Comparison of ENCODE assay signal across 12 cellular contexts in the genomic region with DNA sequence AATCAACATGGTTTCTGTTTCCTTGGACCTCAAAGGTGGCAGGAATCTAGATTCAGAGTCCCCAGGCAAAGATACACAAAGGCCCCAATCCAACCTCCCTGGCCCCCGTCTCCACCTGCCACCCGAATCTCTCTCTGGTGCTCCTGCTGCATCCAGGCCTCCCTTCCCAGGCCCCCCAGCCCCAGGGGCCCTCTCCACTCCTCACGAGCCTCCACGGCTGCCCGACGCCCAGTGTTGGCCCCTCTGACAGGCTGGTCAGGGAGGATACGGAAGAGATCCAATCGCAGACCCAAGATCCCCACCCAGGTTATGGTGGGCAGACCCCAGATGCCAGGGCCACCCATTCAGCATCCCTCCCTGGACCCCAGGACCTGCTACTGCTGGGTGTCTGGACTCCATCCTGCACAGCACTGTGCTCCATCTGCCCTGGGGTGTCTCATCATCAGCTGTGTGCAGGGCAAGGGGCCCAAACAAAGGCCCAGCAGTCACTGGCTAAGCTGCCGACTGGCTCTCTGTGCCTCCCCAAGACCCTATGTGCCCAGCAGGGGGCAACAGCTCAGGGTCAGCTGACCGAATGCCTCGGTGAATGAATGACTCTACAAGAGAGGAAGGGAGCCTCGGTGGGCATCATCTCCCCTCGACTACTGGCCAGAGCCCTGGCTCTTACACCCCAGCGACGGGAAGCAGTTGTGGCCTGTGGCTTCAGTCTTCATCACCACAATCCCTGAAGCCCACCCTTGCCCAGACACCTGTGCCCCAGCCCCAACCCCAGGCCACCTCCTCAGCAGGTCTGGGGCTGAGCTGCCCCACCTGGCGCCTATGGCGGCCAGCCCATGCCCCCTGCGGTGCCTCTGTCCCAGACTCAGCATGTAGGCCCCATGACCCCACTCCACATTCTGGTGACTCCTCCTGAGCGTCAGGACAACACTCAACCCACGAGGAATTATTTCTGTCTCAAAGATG. TPM values are rescaled to one million over a fixed set of nuclear protein-coding genes. Genes with fewer than 3 reads are reported as not detected.
A peak's percentile ranks its signal among the peaks of the same experiment; 100 is the strongest.
DNase-seq lines count a peak whose midpoint lies in the region; ATAC-seq, FAIRE-seq and TF ChIP-seq lines count a peak whose summit lies in the region.
"Had no signal": no experiment of that assay in that cellular context is flagged by ENCODE, and none has a peak within 500 bp of the region (broad histone marks: within the 10 kb centered on the region; RNA-seq: fewer than 3 reads in every experiment).

No MANE protein-coding gene starts in this region.

- POLR2A ChIA-PET in GM12878 (lab: Charles Lee): no interaction called here
- POLR2A ChIA-PET in naive thymus-derived CD4-positive, alpha-beta T cell (lab: Charles Lee): interaction anchor here (0.6 kb wide), 1 partner anchor 117 kb away, joined by 4 read pairs; the partner anchor contains the start of gene IWS1

- H3K36me3 Mint-ChIP-seq in naive thymus-derived CD4-positive, alpha-beta T cell: peaks cover 0 to under 1% (median 0%) of the 10 kb centered on the region in 5 donors

- CTCF ChIA-PET in GM12878 (lab: Yijun Ruan, JAX): interaction anchor here (1.0 to 1.7 kb wide), 3 partner anchors 11 to 447 kb away, joined by 3 to 5 read pairs (median 3); no protein-coding TSS in a partner anchor
- CTCF ChIA-PET in naive thymus-derived CD4-positive, alpha-beta T cell (lab: Charles Lee): interaction anchor here (1.9 kb wide), 1 partner anchor 53 kb away, joined by 7 read pairs; no protein-coding TSS in a partner anchor

- BruUV-seq in GM12878 (replicated peaks; lab: Mats Ljungman, UMichigan): no TSS peak

- peak overlapping the region in 8 of 9 donors; percentile 78 to 96 (median 86) for H3K27ac Mint-ChIP-seq in naive thymus-derived CD4-positive, alpha-beta T cell
- H3K27ac Mint-ChIP-seq: activated naive CD4-positive, alpha-beta T cell treated with anti-CD3 and anti-CD28 coated beads for 36 hours; nephron progenitor cell had no signal

- TF ChIP-seq RAD21 in GM12878 (IDR thresholded peaks at IDR 0.05; ENCODE audit: insufficient read depth, low read depth, low read length): no peak

- peaks cover 0 to 56% (median 24%) of the 10 kb centered on the region in 9 donors for H3K36me3 ChIP-seq in heart left ventricle
- no peaks in the 10 kb centered on the region for H3K36me3 ChIP-seq in GM12878 (ENCODE audit: control insufficient read depth in 2 of 2, insufficient read depth in 2 of 2, low read length in 1 of 2)
- H3K36me3 ChIP-seq in naive thymus-derived CD4-positive, alpha-beta T cell (ENCODE audit: control insufficient read depth in 2 of 3, insufficient read depth in 3 of 3, low read length in 3 of 3): no peaks in the 10 kb centered on the region

- H3K9ac ChIP-seq in GM12878 (ENCODE audit: control insufficient read depth, insufficient read depth, low read length): no peak overlapping the region

- RAD21 ChIA-PET in GM12878 (lab: Charles Lee; ENCODE audit: unreplicated experiment): no interaction called here

- TF ChIP-seq CTCF in heart left ventricle (IDR thresholded peaks at IDR 0.05): peak in 5 of 12 donors; percentile 12 to 23 (median 15)
- no peak for TF ChIP-seq CTCF in GM12878 (IDR thresholded peaks at IDR 0.05 in 2 of 3, conservative IDR thresholded peaks at IDR 0.05 in 1 of 3; ENCODE audit: control insufficient read depth in 2 of 3, extremely low read depth in 1 of 3, insufficient read depth in 1 of 3, low read depth in 3 of 3, low read length in 3 of 3)
- no peak for TF ChIP-seq CTCF in D721Med (IDR thresholded peaks at IDR 0.05; ENCODE audit: insufficient read depth, missing control alignments)

- no peaks in the 10 kb centered on the region for H3K9me3 Mint-ChIP-seq in naive thymus-derived CD4-positive, alpha-beta T cell
- H3K9me3 Mint-ChIP-seq: activated naive CD4-positive, alpha-beta T cell treated with anti-CD3 and anti-CD28 coated beads for 36 hours; nephron progenitor cell had no signal

- H3K4me3 ChIP-seq in heart left ventricle: no peak overlapping the region
- H3K4me3 ChIP-seq in GM12878: no peak overlapping the region
- no peak overlapping the region for H3K4me3 ChIP-seq in naive thymus-derived CD4-positive, alpha-beta T cell (ENCODE audit: low read length)

- in situ Hi-C loops in GM12878 (cut with MboI): no loop called here

- H3K4me1 Mint-ChIP-seq in naive thymus-derived CD4-positive, alpha-beta T cell: peaks cover 16 to 72% (median 61%) of the 10 kb centered on the region in 7 donors

- no peak for ATAC-seq in heart left ventricle
- ATAC-seq in Right ventricle myocardium inferior: no peak
- peak; percentile 11; the same call in 1 of the 3 replicates for ATAC-seq in GM12878
- ATAC-seq in naive thymus-derived CD4-positive, alpha-beta T cell: no peak

- H3K27me3 ChIP-seq in heart left ventricle (no peaks in the 10 kb centered on the region), GM12878 (replicated peaks in 1 of 2; ENCODE audit: control insufficient read depth in 2 of 2, insufficient read depth in 2 of 2, low read length in 1 of 2) (no peaks in the 10 kb centered on the region)
- H3K27me3 ChIP-seq in naive thymus-derived CD4-positive, alpha-beta T cell (ENCODE audit: control insufficient read depth in 2 of 2, insufficient read depth in 2 of 2, low read length in 2 of 2): no peaks in the 10 kb centered on the region

- SMC1A ChIA-PET in GM12878 (lab: Charles Lee; ENCODE audit: uncharacterized antibody, unreplicated experiment): interaction anchor here (0.7 to 1.6 kb wide), 3 partner anchors 53 to 117 kb away, joined by 3 read pairs; partner anchors contain the start of gene IWS1

- WGBS in heart left ventricle, 4 donors: 85 to 88% (median 87%) methylated on average over 14 to 20 of the region's 20 CpGs
- WGBS in GM12878 (ENCODE audit: insufficient coverage, insufficient replicate concordance, low lambda C conversion rate, missing lambda C conversion rate): 61% methylated on average over 20 of the region's 20 CpGs

- H3K9me3 ChIP-seq in heart left ventricle (no peaks in the 10 kb centered on the region), GM12878 (replicated peaks; ENCODE audit: control insufficient read depth, insufficient read depth, low read length) (no peaks in the 10 kb centered on the region)
- no peaks in the 10 kb centered on the region for H3K9me3 ChIP-seq in naive thymus-derived CD4-positive, alpha-beta T cell (ENCODE audit: control insufficient read depth in 2 of 3, low read length in 3 of 3)

- DNase-seq in heart left ventricle (peak in 1 of 5 donors; percentile 51), Right ventricle myocardium inferior (ENCODE audit: missing footprints) (no peak), GM12878 (ENCODE audit: low read depth, low spot score) (no peak), urothelium cell line (ENCODE audit: low spot score) (no peak), retina (no peak), D721Med (ENCODE audit: insufficient read length, low spot score) (no peak)
- no peak for DNase-seq in naive thymus-derived CD4-positive, alpha-beta T cell
- DNase-seq in activated CD8-positive, alpha-beta memory T cell treated with anti-CD3 and anti-CD28 coated beads, Interleukin-2, amount 50 U/mL, for 4 hours: no peak
- DNase-seq: activated naive CD4-positive, alpha-beta T cell treated with anti-CD3 and anti-CD28 coated beads for 36 hours; nephron progenitor cell had no signal

- intact Hi-C loops in heart left ventricle (cut with DNase I) (loop anchor here in 1 of 10 donors (10.0 kb wide), 1 partner anchor 51 kb away; no protein-coding TSS in a partner anchor), Right ventricle myocardium inferior (cut with DNase I) (no loop called here), GM12878 (cut with micrococcal nuclease; ENCODE audit: unreplicated experiment) (no loop called here)
- intact Hi-C loops in naive thymus-derived CD4-positive, alpha-beta T cell (cut with micrococcal nuclease): loop anchor here in 1 of 2 donors (5.0 kb wide), 1 partner anchor 58 kb away; the partner anchor contains the start of gene SFT2D3

- no peak for FAIRE-seq in GM12878 (lab: Jason Lieb, UNC)
- peak; percentile 42 for FAIRE-seq in urothelium cell line (lab: Jason Lieb, UNC)
- FAIRE-seq in D721Med (lab: Jason Lieb, UNC): no peak
- FAIRE-seq: keratinocyte had no signal

- peak overlapping the region in 2 of 10 donors; percentile 39 to 58 for H3K4me3 Mint-ChIP-seq in naive thymus-derived CD4-positive, alpha-beta T cell
- H3K4me3 Mint-ChIP-seq: activated naive CD4-positive, alpha-beta T cell treated with anti-CD3 and anti-CD28 coated beads for 36 hours; nephron progenitor cell had no signal

- H3K27me3 Mint-ChIP-seq in naive thymus-derived CD4-positive, alpha-beta T cell: no peaks in the 10 kb centered on the region

- H3K27ac ChIP-seq in heart left ventricle (peak overlapping the region in 9 of 12 donors; percentile 58 to 92 (median 74)), GM12878 (ENCODE audit: control insufficient read depth, insufficient read depth) (no peak overlapping the region)
- no peak overlapping the region for H3K27ac ChIP-seq in naive thymus-derived CD4-positive, alpha-beta T cell (ENCODE audit: low read depth, low read length)

- H4K20me1 ChIP-seq in GM12878 (ENCODE audit: control insufficient read depth, insufficient read depth): no peaks in the 10 kb centered on the region

- TF ChIP-seq EP300 in GM12878 (IDR thresholded peaks at IDR 0.05; ENCODE audit: borderline replicate concordance in 1 of 2, control insufficient read depth in 1 of 2, low read depth in 2 of 2, low read length in 2 of 2): no peak

- no peak overlapping the region for H2AFZ ChIP-seq in GM12878 (ENCODE audit: control insufficient read depth, low read depth, low read length)

- H3K79me2 ChIP-seq in GM12878 (ENCODE audit: control insufficient read depth, insufficient read depth, low read length): no peaks in the 10 kb centered on the region

- peaks cover 8 to 78% (median 59%) of the 10 kb centered on the region in 12 donors for H3K4me1 ChIP-seq in heart left ventricle
- H3K4me1 ChIP-seq in GM12878 (ENCODE audit: control insufficient read depth, insufficient read depth, low read length): no peaks in the 10 kb centered on the region
- H3K4me1 ChIP-seq in naive thymus-derived CD4-positive, alpha-beta T cell (ENCODE audit: control insufficient read depth in 2 of 2, insufficient read depth in 2 of 2, low read length in 2 of 2): peaks cover 3 to 42% of the 10 kb centered on the region in 2 donors

- no peak overlapping the region for H3K4me2 ChIP-seq in GM12878 (ENCODE audit: control insufficient read depth, insufficient read depth)

- TF ChIP-seq POLR2A in heart left ventricle (IDR thresholded peaks at IDR 0.05) (no peak), GM12878 (IDR thresholded peaks at IDR 0.05; ENCODE audit: low read depth, low read length) (no peak)

RNA-seq across cellular contexts. Expression of gene GPR17, which starts 2.0 kb away (rescaled TPM):
- total RNA-seq in heart left ventricle (under 1 TPM in 6 of 9 donors, not detected in 3; 0.10 to 0.36 (median 0.24) TPM), Right ventricle myocardium inferior (0.16 TPM), GM12878 (2014; rRNA removed) (not detected in 2 replicates), GM12878 (2014; rRNA removed; fragmentation: Illumina TruSeq; extraction: Trizol) (not detected in 2 replicates), GM12878 (2021) (not detected in 2 replicates)
- polyA plus RNA-seq in heart left ventricle (1 to 10 TPM in 1 of 2 donors, under 1 TPM in 1; 0.26 to 8.0 TPM), GM12878 (2011; rRNA removed) (not detected in 2 replicates), GM12878 (2014; fragmentation: Illumina TruSeq; extraction: Trizol) (not detected in 2 replicates), GM12878 (2014; fragmentation: Nextera tagmentation; extraction: Ambion mirVana) (not detected), GM12878 (2014; rRNA removed) (not detected in 2 replicates), GM12878 (2016; fragmentation: Nextera tagmentation; extraction: Ambion mirVana) (not detected)
- not detected in 2 replicates for total RNA-seq in GM12878 (2013; cell fraction: nucleolus; rRNA removed)
- polyA plus RNA-seq in GM12878 (2011; ENCODE audit: low read depth): not detected
- not detected in 2 replicates for polyA plus RNA-seq in GM12878 (2011; cell fraction: cytosol; rRNA removed)
- polyA plus RNA-seq in GM12878 (2011; cell fraction: nucleus; rRNA removed): not detected in 2 replicates
- polyA plus RNA-seq in GM12878 (2012): not detected in 2 replicates
- not detected in 2 replicates for polyA minus RNA-seq in GM12878 (2011; rRNA and poly(A)+ RNA removed)
- not detected in 2 replicates for polyA minus RNA-seq in GM12878 (2011; cell fraction: cytosol; rRNA and poly(A)+ RNA removed)
- polyA minus RNA-seq in GM12878 (2011; cell fraction: nucleus; rRNA and poly(A)+ RNA removed): not detected in 2 replicates
- total RNA-seq in naive thymus-derived CD4-positive, alpha-beta T cell: not detected
- polyA plus RNA-seq in naive thymus-derived CD4-positive, alpha-beta T cell: not detected
- total RNA-seq: activated naive CD4-positive, alpha-beta T cell treated with anti-CD3 and anti-CD28 coated beads for 36 hours; T-helper 1 cell treated with Interleukin-12 subunit alpha and Interleukin-12 subunit beta and Interleukin-4 antibody, amounts not matched to agents 30 ng/mL and 1 ng/mL, for 36 hours had no signal
- polyA plus RNA-seq: keratinocyte had no signal

RNA-seq across cellular contexts. Expression of gene LIMS2, which starts 31.4 kb away (rescaled TPM):
- 100 to 1,000 TPM in 7 of 9 donors, 10 to 100 TPM in 2; 97.1 to 225 (median 158) TPM for total RNA-seq in heart left ventricle
- polyA plus RNA-seq in heart left ventricle: 100 to 1,000 TPM; 115 to 293 TPM
- 260 TPM for total RNA-seq in Right ventricle myocardium inferior
- total RNA-seq in GM12878 (2013; cell fraction: nucleolus; rRNA removed): 0.50 TPM in 1 of 2 replicates, not detected in the other
- 0.06 and 0.11 TPM in 2 replicates for total RNA-seq in GM12878 (2014; rRNA removed)
- total RNA-seq in GM12878 (2014; rRNA removed; fragmentation: Illumina TruSeq; extraction: Trizol): 0.13 TPM in 1 of 2 replicates, not detected in the other
- total RNA-seq in GM12878 (2021): 0.51 and 0.74 TPM in 2 replicates
- polyA plus RNA-seq in GM12878 (2011; ENCODE audit: low read depth): 0.55 TPM
- polyA plus RNA-seq in GM12878 (2011; rRNA removed): not detected in 2 replicates
- 0.04 and 0.05 TPM in 2 replicates for polyA plus RNA-seq in GM12878 (2011; cell fraction: cytosol; rRNA removed)
- polyA plus RNA-seq in GM12878 (2011; cell fraction: nucleus; rRNA removed): 0.13 TPM in 1 of 2 replicates, not detected in the other
- polyA plus RNA-seq in GM12878 (2012): 0.87 and 1.1 TPM in 2 replicates
- polyA plus RNA-seq in GM12878 (2014; fragmentation: Illumina TruSeq; extraction: Trizol): 0.19 TPM in 1 of 2 replicates, not detected in the other
- under 1 TPM in 1 of 2 experiments, not detected in 1; 0.07 TPM for polyA plus RNA-seq in GM12878 (2014; fragmentation: Nextera tagmentation; extraction: Ambion mirVana)
- polyA plus RNA-seq in GM12878 (2014; rRNA removed): 0.58 and 0.81 TPM in 2 replicates
- polyA plus RNA-seq in GM12878 (2016; fragmentation: Nextera tagmentation; extraction: Ambion mirVana): under 1 TPM; 0.14 to 0.19 TPM
- 0.29 TPM in 1 of 2 replicates, not detected in the other for polyA minus RNA-seq in GM12878 (2011; rRNA and poly(A)+ RNA removed)
- not detected in 2 replicates for polyA minus RNA-seq in GM12878 (2011; cell fraction: cytosol; rRNA and poly(A)+ RNA removed)
- not detected in 2 replicates for polyA minus RNA-seq in GM12878 (2011; cell fraction: nucleus; rRNA and poly(A)+ RNA removed)
- total RNA-seq in naive thymus-derived CD4-positive, alpha-beta T cell: 10 to 100 TPM in 2 of 5 experiments, 1 to 10 TPM in 3; 5.3 to 13.7 (median 10.0) TPM
- polyA plus RNA-seq in naive thymus-derived CD4-positive, alpha-beta T cell: 10 to 100 TPM; 17.0 to 27.0 TPM
- polyA plus RNA-seq: keratinocyte had no signal

RNA-seq across cellular contexts. Expression of gene SFT2D3, which starts 57.3 kb away (rescaled TPM):
- total RNA-seq in heart left ventricle (1 to 10 TPM; 2.4 to 5.2 (median 3.7) TPM), Right ventricle myocardium inferior (3.1 TPM), GM12878 (2014; rRNA removed) (8.4 and 9.3 TPM in 2 replicates), GM12878 (2014; rRNA removed; fragmentation: Illumina TruSeq; extraction: Trizol) (5.4 and 5.5 TPM in 2 replicates), GM12878 (2021) (6.2 and 6.5 TPM in 2 replicates)
- polyA plus RNA-seq in heart left ventricle (1 to 10 TPM; 2.8 to 3.4 TPM), GM12878 (2011; rRNA removed) (4.2 and 5.9 TPM in 2 replicates), GM12878 (2014; fragmentation: Illumina TruSeq; extraction: Trizol) (6.6 and 7.4 TPM in 2 replicates), GM12878 (2014; fragmentation: Nextera tagmentation; extraction: Ambion mirVana) (not detected), GM12878 (2014; rRNA removed) (6.6 and 6.8 TPM in 2 replicates), GM12878 (2016; fragmentation: Nextera tagmentation; extraction: Ambion mirVana) (not detected)
- total RNA-seq in GM12878 (2013; cell fraction: nucleolus; rRNA removed): 9.5 and 11.1 TPM in 2 replicates
- polyA plus RNA-seq in GM12878 (2011; ENCODE audit: low read depth): not detected
- 2.9 and 3.2 TPM in 2 replicates for polyA plus RNA-seq in GM12878 (2011; cell fraction: cytosol; rRNA removed)
- polyA plus RNA-seq in GM12878 (2011; cell fraction: nucleus; rRNA removed): 4.4 and 4.8 TPM in 2 replicates
- not detected in 2 replicates for polyA plus RNA-seq in GM12878 (2012)
- 3.9 and 5.7 TPM in 2 replicates for polyA minus RNA-seq in GM12878 (2011; rRNA and poly(A)+ RNA removed)
- polyA minus RNA-seq in GM12878 (2011; cell fraction: cytosol; rRNA and poly(A)+ RNA removed): 1.7 and 2.0 TPM in 2 replicates
- polyA minus RNA-seq in GM12878 (2011; cell fraction: nucleus; rRNA and poly(A)+ RNA removed): 6.4 and 9.9 TPM in 2 replicates
- 10 to 100 TPM in 2 of 5 experiments, 1 to 10 TPM in 3; 6.0 to 17.8 (median 8.9) TPM for total RNA-seq in naive thymus-derived CD4-positive, alpha-beta T cell
- polyA plus RNA-seq in naive thymus-derived CD4-positive, alpha-beta T cell: 1 to 10 TPM; 1.4 to 2.1 TPM

Comparison
In these comparisons a context has a peak if more than half of its experiments do, and no peak if none do; other contexts are left out.
1. H3K27ac ChIP-seq: peak in heart left ventricle (9 of 12); none in GM12878 (single experiment) and naive thymus-derived CD4-positive, alpha-beta T cell (single experiment).
2. RNA of gene LIMS2, which starts 31.4 kb away (total RNA-seq): 260 TPM in Right ventricle myocardium inferior (single experiment) and 97.1 to 225 TPM in heart left ventricle; 5.3 to 13.7 TPM in naive thymus-derived CD4-positive, alpha-beta T cell and 0.06 to 0.74 TPM in GM12878; every median in the first group is over 4 times any median in the second.